ENCODE assay signal across 8 cellular contexts in the genomic region with DNA sequence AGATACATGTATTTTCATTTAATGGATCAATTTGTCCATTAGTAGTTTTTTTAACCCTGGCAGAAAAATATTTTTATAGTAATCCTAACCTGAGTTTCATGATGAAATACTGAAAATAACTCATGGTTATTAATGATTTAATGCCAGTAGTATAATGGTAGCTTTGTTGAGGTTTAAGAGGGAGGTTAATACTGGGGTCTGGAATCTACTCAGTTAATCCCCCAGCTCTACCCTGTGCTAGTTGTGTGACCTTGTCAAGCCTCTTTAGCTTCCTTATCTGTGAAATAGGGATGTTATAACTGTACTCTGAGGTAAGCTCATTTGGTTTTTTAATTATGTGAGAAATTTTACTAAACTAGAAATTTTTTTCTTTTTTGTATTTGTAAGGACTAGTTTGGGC.
"Had no signal": no experiment of that assay in that cellular context is flagged by ENCODE, and none has a peak within 500 bp of the region (broad histone marks: within the 10 kb centered on the region; RNA-seq: fewer than 3 reads in every experiment).

No MANE protein-coding gene starts in this region.

- H3K27ac ChIP-seq: HL-60 had no signal

- FAIRE-seq: H1, H54, HepG2 had no signal

- DNase-seq: H9, HCEC 1CT, KBM-7 had no signal

- H3K4me3 ChIP-seq: GM23338 had no signal
